Comparison of ENCODE assay signal across 11 cellular contexts in genomic region chr3:51786247-51786646, GRCh38. TPM values are rescaled to one million over a fixed set of nuclear protein-coding genes. Genes with fewer than 3 reads are reported as not detected.
"Had no signal": no experiment of that assay in that cellular context is flagged by ENCODE, and none has a peak within 500 bp of the region (broad histone marks: within the 10 kb centered on the region; RNA-seq: fewer than 3 reads in every experiment).

No MANE protein-coding gene starts in this region.

- H3K27ac ChIP-seq: HL-60 had no signal

- FAIRE-seq: H1, H54, HepG2 had no signal

- H3K4me3 ChIP-seq: GM23338 had no signal

- H2AFZ ChIP-seq: GM23338 had no signal

- DNase-seq: H9, HCEC 1CT, HFFc6, KG1 had no signal

- ATAC-seq: GM23338, HepG2 had no signal

- H3K4me2 ChIP-seq: GM23338 had no signal

RNA-seq across cellular contexts. Expression of gene IQCF6, which starts 7.2 kb away (rescaled TPM):
- total RNA-seq: GM23338, H1, H9, HepG2, HFFc6, HT1080 had no signal
- polyA plus RNA-seq: GM23338, H1, HepG2, IgD-negative memory B cell had no signal
